ENCODE assay signal across 23 cellular contexts in the genomic region with DNA sequence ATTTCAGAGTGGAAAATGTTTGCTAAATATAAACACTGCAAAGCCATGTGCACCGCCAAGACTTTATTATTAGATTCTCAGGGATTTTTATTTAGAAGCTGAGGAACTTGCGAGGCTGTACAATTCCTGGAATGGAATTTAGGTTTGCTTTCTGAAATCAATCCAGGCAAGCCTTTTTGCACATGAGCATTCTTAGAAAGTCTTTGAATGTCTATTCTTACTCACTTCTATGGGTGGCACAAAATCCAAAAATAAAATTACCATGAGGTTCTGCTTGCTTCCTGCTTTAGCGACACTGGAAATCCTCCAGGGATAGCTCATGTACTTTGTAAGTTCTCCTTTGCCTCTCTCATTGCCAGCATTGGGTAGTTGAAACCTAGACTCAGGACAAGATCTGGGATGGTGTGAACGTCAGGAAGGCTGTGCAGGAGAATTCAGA.
DNase-seq lines count a peak whose midpoint lies in the region; ATAC-seq and TF ChIP-seq lines count a peak whose summit lies in the region.
"Had no signal": no experiment of that assay in that cellular context is flagged by ENCODE, and none has a peak within 500 bp of the region (broad histone marks: within the 10 kb centered on the region; RNA-seq: fewer than 3 reads in every experiment).

No MANE protein-coding gene starts in this region.

- ATAC-seq in activated CD8-positive, alpha-beta T cell treated with anti-CD3 and anti-CD28 coated beads, Interleukin-2, amount 10 ng/mL, durations not matched to agents 7 days and 5 days, result no peak
- no peak for ATAC-seq in GM21447 (IDR thresholded peaks at IDR 0.05; ENCODE audit: unreplicated experiment)
- ATAC-seq: K562, right lobe of liver had no signal

- H3K27ac Mint-ChIP-seq in osteocyte (ENCODE audit: unreplicated experiment), result peak overlapping the region; percentile 14
- H3K27ac Mint-ChIP-seq in activated CD8-positive, alpha-beta T cell treated with anti-CD3 and anti-CD28 coated beads, Interleukin-2, amount 10 ng/mL, durations not matched to agents 7 days and 5 days, result no peak overlapping the region
- H3K27ac Mint-ChIP-seq: activated CD4-positive, alpha-beta T cell treated with anti-CD3 and anti-CD28 coated beads, Interleukin-2, amount 10 ng/mL, durations not matched to agents 7 days and 5 days had no signal

- DNase-seq in adipocyte (ENCODE audit: low read depth) (peak; percentile 58), cardiac muscle cell (ENCODE audit: low read depth in 1 of 2, low spot score in 1 of 2) (no peak), osteocyte (ENCODE audit: extremely low spot score, unreplicated experiment) (no peak), activated T-cell treated with anti-CD3 and anti-CD28 coated beads for 4 hours (no peak), nucleus accumbens (lab: John Stamatoyannopoulos, UW) (no peak)
- DNase-seq in activated CD8-positive, alpha-beta T cell treated with anti-CD3 and anti-CD28 coated beads, Interleukin-2, amount 10 ng/mL, durations not matched to agents 7 days and 5 days, result no peak
- DNase-seq: activated CD4-positive, alpha-beta T cell treated with anti-CD3 and anti-CD28 coated beads, Interleukin-2, amount 10 ng/mL, durations not matched to agents 7 days and 5 days; activated CD8-positive, alpha-beta memory T cell treated with anti-CD3 and anti-CD28 coated beads, Interleukin-2, amount 50 U/mL, for 48 hours; activated gamma-delta T cell treated with Interleukin-2 at 50 U/mL for 16 hours; amniotic stem cell; DMS53; effector memory CD4-positive, alpha-beta T cell; hypothalamus; NCI-H1694; NCI-H82; ovary; right lobe of liver; SIG-M5; testis had no signal

- POLR2A ChIA-PET in activated CD8-positive, alpha-beta T cell treated with anti-CD3 and anti-CD28 coated beads, Interleukin-2, amount 10 ng/mL, durations not matched to agents 7 days and 5 days (lab: Charles Lee), result no interaction called here

- TF ChIP-seq CTCF in cardiac muscle cell (IDR thresholded peaks at IDR 0.05; ENCODE audit: low read depth, low read length), result no peak
- TF ChIP-seq CTCF in osteocyte (IDR thresholded peaks at IDR 0.05), result no peak

- H3K27me3 ChIP-seq in BLaER1 (no peaks in the 10 kb centered on the region), adipocyte (replicated peaks; ENCODE audit: control insufficient read depth, insufficient read depth, low read length) (peaks cover 6% of the 10 kb centered on the region), cardiac muscle cell (no peaks in the 10 kb centered on the region)
- H3K27me3 ChIP-seq: ovary, right lobe of liver, testis had no signal

- H3K9me3 Mint-ChIP-seq in osteocyte (ENCODE audit: unreplicated experiment), result no peaks in the 10 kb centered on the region
- no peaks in the 10 kb centered on the region for H3K9me3 Mint-ChIP-seq in activated CD8-positive, alpha-beta T cell treated with anti-CD3 and anti-CD28 coated beads, Interleukin-2, amount 10 ng/mL, durations not matched to agents 7 days and 5 days (ENCODE audit: insufficient read depth)
- H3K9me3 Mint-ChIP-seq: activated CD4-positive, alpha-beta T cell treated with anti-CD3 and anti-CD28 coated beads, Interleukin-2, amount 10 ng/mL, durations not matched to agents 7 days and 5 days; central memory CD8-positive, alpha-beta T cell had no signal

- H4K20me1 ChIP-seq in BLaER1, result no peaks in the 10 kb centered on the region

- H3K36me3 Mint-ChIP-seq in osteocyte (ENCODE audit: unreplicated experiment), result no peaks in the 10 kb centered on the region
- H3K36me3 Mint-ChIP-seq in activated CD8-positive, alpha-beta T cell treated with anti-CD3 and anti-CD28 coated beads, Interleukin-2, amount 10 ng/mL, durations not matched to agents 7 days and 5 days (ENCODE audit: low read depth), result no peaks in the 10 kb centered on the region

- CTCF ChIA-PET in activated CD8-positive, alpha-beta T cell treated with anti-CD3 and anti-CD28 coated beads, Interleukin-2, amount 10 ng/mL, durations not matched to agents 7 days and 5 days (lab: Charles Lee), result no interaction called here

- H3K27ac ChIP-seq in BLaER1, result no peak overlapping the region
- peak overlapping the region; percentile 56 for H3K27ac ChIP-seq in cardiac muscle cell
- H3K27ac ChIP-seq: ovary, right lobe of liver, testis had no signal

- no peaks in the 10 kb centered on the region for H3K36me3 ChIP-seq in BLaER1
- H3K36me3 ChIP-seq in adipocyte (ENCODE audit: control insufficient read depth, insufficient read depth, low read length, severe bottlenecking), result no peaks in the 10 kb centered on the region
- no peaks in the 10 kb centered on the region for H3K36me3 ChIP-seq in cardiac muscle cell
- H3K36me3 ChIP-seq: ovary, right lobe of liver had no signal

- no peak overlapping the region for H3K4me3 Mint-ChIP-seq in osteocyte (ENCODE audit: unreplicated experiment)
- H3K4me3 Mint-ChIP-seq in activated CD8-positive, alpha-beta T cell treated with anti-CD3 and anti-CD28 coated beads, Interleukin-2, amount 10 ng/mL, durations not matched to agents 7 days and 5 days, result no peak overlapping the region
- H3K4me3 Mint-ChIP-seq: activated CD4-positive, alpha-beta T cell treated with anti-CD3 and anti-CD28 coated beads, Interleukin-2, amount 10 ng/mL, durations not matched to agents 7 days and 5 days; central memory CD8-positive, alpha-beta T cell had no signal

- H3K9me3 ChIP-seq in BLaER1, result no peaks in the 10 kb centered on the region
- H3K9me3 ChIP-seq in adipocyte (ENCODE audit: control insufficient read depth, low read length), result no peaks in the 10 kb centered on the region
- H3K9me3 ChIP-seq in cardiac muscle cell (ENCODE audit: low read depth), result no peaks in the 10 kb centered on the region
- H3K9me3 ChIP-seq: ovary, right lobe of liver, testis had no signal

- H3K4me2 ChIP-seq in BLaER1, result peak overlapping the region; percentile 69

- H3K4me1 ChIP-seq in BLaER1 (peaks cover 25% of the 10 kb centered on the region), adipocyte (ENCODE audit: control insufficient read depth, insufficient read depth, low read length) (peaks cover 34% of the 10 kb centered on the region), cardiac muscle cell (ENCODE audit: low read depth) (peaks cover 22% of the 10 kb centered on the region)
- H3K4me1 ChIP-seq: right lobe of liver, testis had no signal

- peaks cover 4% of the 10 kb centered on the region for H3K27me3 Mint-ChIP-seq in osteocyte (ENCODE audit: unreplicated experiment)
- peaks cover 2% of the 10 kb centered on the region for H3K27me3 Mint-ChIP-seq in activated CD8-positive, alpha-beta T cell treated with anti-CD3 and anti-CD28 coated beads, Interleukin-2, amount 10 ng/mL, durations not matched to agents 7 days and 5 days (ENCODE audit: low read depth)
- H3K27me3 Mint-ChIP-seq: central memory CD8-positive, alpha-beta T cell had no signal

- no peak overlapping the region for H3K9ac ChIP-seq in BLaER1
- no peak overlapping the region for H3K9ac ChIP-seq in adipocyte (ENCODE audit: low read length)

- H3K4me3 ChIP-seq in BLaER1, result no peak overlapping the region
- no peak overlapping the region for H3K4me3 ChIP-seq in adipocyte (ENCODE audit: low read length)
- H3K4me3 ChIP-seq in cardiac muscle cell, result no peak overlapping the region
- H3K4me3 ChIP-seq: K562, ovary, right lobe of liver, testis had no signal

- H3K4me1 Mint-ChIP-seq in osteocyte (ENCODE audit: unreplicated experiment), result peaks cover 24% of the 10 kb centered on the region
- H3K4me1 Mint-ChIP-seq in activated CD8-positive, alpha-beta T cell treated with anti-CD3 and anti-CD28 coated beads, Interleukin-2, amount 10 ng/mL, durations not matched to agents 7 days and 5 days (ENCODE audit: low read depth), result no peaks in the 10 kb centered on the region
- H3K4me1 Mint-ChIP-seq: activated CD4-positive, alpha-beta T cell treated with anti-CD3 and anti-CD28 coated beads, Interleukin-2, amount 10 ng/mL, durations not matched to agents 7 days and 5 days; central memory CD8-positive, alpha-beta T cell had no signal
